22 cellular contexts compared by ENCODE assay signal in genomic region chr2:119650971-119651370, GRCh38.
"Had no signal": no experiment of that assay in that cellular context is flagged by ENCODE, and none has a peak within 500 bp of the region (broad histone marks: within the 10 kb centered on the region; RNA-seq: fewer than 3 reads in every experiment).

No MANE protein-coding gene starts in this region.

- DNase-seq: central memory CD4-positive, alpha-beta T cell; effector memory CD8-positive, alpha-beta T cell; esophagus squamous epithelium; foreskin keratinocyte; head of caudate nucleus; left ventricle myocardium inferior; lower lobe of right lung; midbrain; naive B cell; nephron progenitor cell; psoas muscle; retina; stimulated activated CD4-positive, alpha-beta T cell treated with anti-CD3 and anti-CD28 coated beads, Interleukin-2, amount 100 ng/mL, for 24 hours; stimulated activated naive CD4-positive, alpha-beta T cell; stomach; substantia nigra; uterus had no signal

- H3K27ac ChIP-seq: epithelial cell of prostate, esophagus squamous epithelium, foreskin keratinocyte, hepatocyte, left ventricle myocardium inferior, lower lobe of right lung, psoas muscle, skin epidermis, stomach, uterus had no signal

- H3K4me3 ChIP-seq: esophagus squamous epithelium, hepatocyte, left ventricle myocardium inferior, lower lobe of right lung, psoas muscle, skin epidermis, stomach, uterus had no signal

- H3K27ac Mint-ChIP-seq: effector memory CD8-positive, alpha-beta T cell; memory B cell; naive B cell; nephron progenitor cell had no signal

- ATAC-seq: effector memory CD8-positive, alpha-beta T cell; foreskin keratinocyte; psoas muscle; sciatic nerve had no signal

- H3K4me3 Mint-ChIP-seq: effector memory CD8-positive, alpha-beta T cell; memory B cell; naive B cell; nephron progenitor cell had no signal

- H3K9me3 ChIP-seq: esophagus squamous epithelium, psoas muscle, uterus had no signal

- H3K4me2 ChIP-seq: hepatocyte had no signal

- H3K36me3 ChIP-seq: esophagus squamous epithelium, left ventricle myocardium inferior, lower lobe of right lung, stomach, uterus had no signal

- H2AFZ ChIP-seq: hepatocyte had no signal

- H3K4me1 ChIP-seq: esophagus squamous epithelium, lower lobe of right lung, psoas muscle, stomach, uterus had no signal

- H3K9me3 Mint-ChIP-seq: effector memory CD8-positive, alpha-beta T cell; memory B cell had no signal

- H3K27me3 ChIP-seq: hepatocyte, stomach, uterus had no signal

- H3K79me2 ChIP-seq: hepatocyte had no signal
